Comparison of ENCODE assay signal across 40 cellular contexts in genomic region chr5:150196986-150197385, GRCh38. TPM values are rescaled to one million over a fixed set of nuclear protein-coding genes. Genes with fewer than 3 reads are reported as not detected.
"Had no signal": no experiment of that assay in that cellular context is flagged by ENCODE, and none has a peak within 500 bp of the region (broad histone marks: within the 10 kb centered on the region; RNA-seq: fewer than 3 reads in every experiment).

No MANE protein-coding gene starts in this region.

- H3K4me1 ChIP-seq: adrenal gland, ascending aorta, breast epithelium had no signal

- H3K36me3 ChIP-seq: adrenal gland, ascending aorta, brain microvascular endothelial cell, breast epithelium, cardiac muscle cell had no signal

- H3K27ac ChIP-seq: adrenal gland, ascending aorta, body of pancreas, brain microvascular endothelial cell, breast epithelium, cardiac muscle cell had no signal

- H3K4me3 ChIP-seq: adrenal gland, ascending aorta, body of pancreas, breast epithelium, cardiac muscle cell had no signal

- ATAC-seq: activated naive CD4-positive, alpha-beta T cell treated with anti-CD3 and anti-CD28 coated beads, Interleukin-2, amount 50 U/mL, for 72 hours; activated naive CD8-positive, alpha-beta T cell treated with anti-CD3 and anti-CD28 coated beads, Interleukin-2, amount 50 U/mL, for 24 hours; activated T-cell treated with anti-CD3 and anti-CD28 coated beads, Interleukin-2, amount 50 U/mL, for 4 hours; activated T-cell treated with anti-CD3 and anti-CD28 coated beads, Interleukin-2, amount 50 U/mL, for 72 hours; activated T-helper 17 cell treated with anti-CD3 and anti-CD28 coated beads, Interleukin-2, amount 50 U/mL, for 72 hours; body of pancreas had no signal

- H3K27ac Mint-ChIP-seq: activated naive CD4-positive, alpha-beta T cell treated with anti-CD3 and anti-CD28 coated beads for 36 hours; activated naive CD4-positive, alpha-beta T cell treated with anti-CD3 and anti-CD28 coated beads, Interleukin-2, amount 10 ng/mL, durations not matched to agents 7 days and 5 days; activated naive CD4-positive, alpha-beta T cell treated with anti-CD3 and anti-CD28 coated beads, Interleukin-2, amount 50 U/mL, for 24 hours; activated naive CD4-positive, alpha-beta T cell treated with anti-CD3 and anti-CD28 coated beads, Interleukin-2, amount 50 U/mL, for 72 hours; activated naive CD8-positive, alpha-beta T cell; activated naive CD8-positive, alpha-beta T cell treated with anti-CD3 and anti-CD28 coated beads, Interleukin-2, amount 50 U/mL, for 24 hours; activated T-cell treated with anti-CD3 and anti-CD28 coated beads, Interleukin-2, amount 50 U/mL, for 24 hours; activated T-helper 1 cell treated with anti-CD3 and anti-CD28 coated beads, Interleukin-12 subunit alpha, Interleukin-12 subunit beta, Interleukin-2, Interleukin-4 antibody, amounts not matched to agents 30 ng/mL and 10 ng/mL and 1 ng/mL, durations not matched to agents 14 hours and 24 hours and 36 hours; activated T-helper 17 cell treated with anti-CD3 and anti-CD28 coated beads, Interleukin-2, amount 50 U/mL, for 72 hours; activated T-helper 2 cell treated with anti-CD3 and anti-CD28 coated beads, Interferon-gamma antibody, Interleukin-2, Interleukin-4, amounts not matched to agents 10 μg/mL and 5 μg/mL and 100 μg/mL, durations not matched to agents 14 hours and 24 hours and 36 hours; brain had no signal

- DNase-seq: activated effector memory CD4-positive, alpha-beta T cell treated with anti-CD3 and anti-CD28 coated beads, Interleukin-2, amount 50 U/mL, for 16 hours; activated effector memory CD4-positive, alpha-beta T cell treated with Interleukin-2 at 50 U/mL for 16 hours; activated gamma-delta T cell; activated gamma-delta T cell treated with Interleukin-2 at 50 U/mL for 16 hours; activated naive CD4-positive, alpha-beta T cell; activated naive CD4-positive, alpha-beta T cell treated with anti-CD3 and anti-CD28 coated beads for 36 hours; activated naive CD4-positive, alpha-beta T cell treated with anti-CD3 and anti-CD28 coated beads, Interleukin-2, amount 10 ng/mL, durations not matched to agents 7 days and 5 days; activated naive CD4-positive, alpha-beta T cell treated with anti-CD3 and anti-CD28 coated beads, Interleukin-2, amount 50 U/mL, for 16 hours; activated naive CD4-positive, alpha-beta T cell treated with Interleukin-2 at 50 U/mL for 16 hours; activated naive CD8-positive, alpha-beta T cell treated with anti-CD3 and anti-CD28 coated beads, Interleukin-2, amount 50 U/mL, for 24 hours; activated T-cell treated with anti-CD3 and anti-CD28 coated beads for 4 hours; activated T-cell treated with anti-CD3 and anti-CD28 coated beads, Interleukin-2, amount 50 U/mL, for 1 hour; activated T-cell treated with anti-CD3 and anti-CD28 coated beads, Interleukin-2, amount 50 U/mL, for 24 hours; activated T-cell treated with anti-CD3 and anti-CD28 coated beads, Interleukin-2, amount 50 U/mL, for 4 hours; activated T-cell treated with anti-CD3 and anti-CD28 coated beads, Interleukin-2, amount 50 U/mL, for 48 hours; activated T-cell treated with anti-CD3 and anti-CD28 coated beads, Interleukin-2, amount 50 U/mL, for 72 hours; adrenal gland; amniotic stem cell; body of pancreas; brain microvascular endothelial cell; caudate nucleus; central memory CD4-positive, alpha-beta T cell; cerebellar nuclear complex had no signal

- H3K4me3 Mint-ChIP-seq: activated naive CD4-positive, alpha-beta T cell treated with anti-CD3 and anti-CD28 coated beads for 36 hours; activated naive CD4-positive, alpha-beta T cell treated with anti-CD3 and anti-CD28 coated beads, Interleukin-2, amount 10 ng/mL, durations not matched to agents 7 days and 5 days; activated naive CD4-positive, alpha-beta T cell treated with anti-CD3 and anti-CD28 coated beads, Interleukin-2, amount 50 U/mL, for 24 hours; activated naive CD8-positive, alpha-beta T cell; activated naive CD8-positive, alpha-beta T cell treated with anti-CD3 and anti-CD28 coated beads, Interleukin-2, amount 50 U/mL, for 24 hours; activated T-cell treated with anti-CD3 and anti-CD28 coated beads, Interleukin-2, amount 50 U/mL, for 24 hours; activated T-cell treated with anti-CD3 and anti-CD28 coated beads, Interleukin-2, amount 50 U/mL, for 4 hours; activated T-cell treated with anti-CD3 and anti-CD28 coated beads, Interleukin-2, amount 50 U/mL, for 72 hours; activated T-helper 1 cell treated with anti-CD3 and anti-CD28 coated beads, Interleukin-12 subunit alpha, Interleukin-12 subunit beta, Interleukin-2, Interleukin-4 antibody, amounts not matched to agents 30 ng/mL and 10 ng/mL and 1 ng/mL, durations not matched to agents 14 hours and 24 hours and 36 hours; activated T-helper 17 cell treated with anti-CD3 and anti-CD28 coated beads, Interleukin-2, amount 50 U/mL, for 72 hours; brain; central memory CD8-positive, alpha-beta T cell had no signal

- H3K36me3 Mint-ChIP-seq: activated naive CD4-positive, alpha-beta T cell treated with anti-CD3 and anti-CD28 coated beads, Interleukin-2, amount 10 ng/mL, durations not matched to agents 7 days and 5 days; activated naive CD4-positive, alpha-beta T cell treated with anti-CD3 and anti-CD28 coated beads, Interleukin-2, amount 50 U/mL, for 24 hours; activated naive CD4-positive, alpha-beta T cell treated with anti-CD3 and anti-CD28 coated beads, Interleukin-2, amount 50 U/mL, for 72 hours; activated naive CD8-positive, alpha-beta T cell; brain had no signal

- H3K4me1 Mint-ChIP-seq: activated naive CD4-positive, alpha-beta T cell treated with anti-CD3 and anti-CD28 coated beads, Interleukin-2, amount 10 ng/mL, durations not matched to agents 7 days and 5 days; activated naive CD4-positive, alpha-beta T cell treated with anti-CD3 and anti-CD28 coated beads, Interleukin-2, amount 50 U/mL, for 24 hours; activated naive CD8-positive, alpha-beta T cell treated with anti-CD3 and anti-CD28 coated beads, Interleukin-2, amount 50 U/mL, for 24 hours; activated T-helper 17 cell treated with anti-CD3 and anti-CD28 coated beads, Interleukin-2, amount 50 U/mL, for 72 hours; central memory CD8-positive, alpha-beta T cell had no signal

- H3K9me3 ChIP-seq: adrenal gland, ascending aorta, body of pancreas, breast epithelium had no signal

- H3K27me3 ChIP-seq: adrenal gland, ascending aorta, body of pancreas, breast epithelium had no signal

- H3K9me3 Mint-ChIP-seq: activated naive CD4-positive, alpha-beta T cell treated with anti-CD3 and anti-CD28 coated beads for 36 hours; activated naive CD4-positive, alpha-beta T cell treated with anti-CD3 and anti-CD28 coated beads, Interleukin-2, amount 10 ng/mL, durations not matched to agents 7 days and 5 days; activated naive CD4-positive, alpha-beta T cell treated with anti-CD3 and anti-CD28 coated beads, Interleukin-2, amount 50 U/mL, for 24 hours; activated naive CD4-positive, alpha-beta T cell treated with anti-CD3 and anti-CD28 coated beads, Interleukin-2, amount 50 U/mL, for 72 hours; activated naive CD8-positive, alpha-beta T cell treated with anti-CD3 and anti-CD28 coated beads, Interleukin-2, amount 50 U/mL, for 24 hours; activated T-cell treated with anti-CD3 and anti-CD28 coated beads, Interleukin-2, amount 50 U/mL, for 24 hours; activated T-cell treated with anti-CD3 and anti-CD28 coated beads, Interleukin-2, amount 50 U/mL, for 4 hours; activated T-cell treated with anti-CD3 and anti-CD28 coated beads, Interleukin-2, amount 50 U/mL, for 72 hours; activated T-helper 1 cell treated with anti-CD3 and anti-CD28 coated beads, Interleukin-12 subunit alpha, Interleukin-12 subunit beta, Interleukin-2, Interleukin-4 antibody, amounts not matched to agents 30 ng/mL and 10 ng/mL and 1 ng/mL, durations not matched to agents 14 hours and 24 hours and 36 hours; activated T-helper 17 cell treated with anti-CD3 and anti-CD28 coated beads, Interleukin-2, amount 50 U/mL, for 72 hours; activated T-helper 2 cell treated with anti-CD3 and anti-CD28 coated beads, Interferon-gamma antibody, Interleukin-2, Interleukin-4, amounts not matched to agents 10 μg/mL and 5 μg/mL and 100 μg/mL, durations not matched to agents 14 hours and 24 hours and 36 hours; brain; central memory CD8-positive, alpha-beta T cell had no signal

RNA-seq across cellular contexts. Expression of gene SLC6A7, which starts 7.1 kb away (rescaled TPM):
- total RNA-seq: activated naive CD4-positive, alpha-beta T cell treated with anti-CD3 and anti-CD28 coated beads for 36 hours; activated naive CD4-positive, alpha-beta T cell treated with anti-CD3 and anti-CD28 coated beads, Interleukin-2, amount 50 U/mL, for 72 hours; activated T-cell treated with anti-CD3 and anti-CD28 coated beads, Interleukin-2, amount 50 U/mL, for 4 hours; activated T-cell treated with anti-CD3 and anti-CD28 coated beads, Interleukin-2, amount 50 U/mL, for 72 hours; activated T-helper 1 cell treated with anti-CD3 and anti-CD28 coated beads, Interleukin-12 subunit alpha, Interleukin-12 subunit beta, Interleukin-2, Interleukin-4 antibody, amounts not matched to agents 30 ng/mL and 10 ng/mL and 1 ng/mL, durations not matched to agents 14 hours and 24 hours and 36 hours; activated T-helper 17 cell treated with anti-CD3 and anti-CD28 coated beads, Interleukin-2, amount 50 U/mL, for 72 hours; activated T-helper 2 cell treated with anti-CD3 and anti-CD28 coated beads, Interferon-gamma antibody, Interleukin-2, Interleukin-4, amounts not matched to agents 10 μg/mL and 5 μg/mL and 100 μg/mL, durations not matched to agents 14 hours and 24 hours and 36 hours; adrenal gland; aorta; ascending aorta; astrocyte; body of pancreas; bronchial epithelial cell; cardiac muscle cell; cardiac septum had no signal
- polyA plus RNA-seq: adipose tissue, adrenal gland, cardiac muscle cell had no signal

RNA-seq across cellular contexts. Expression of gene CDX1, which starts 30.4 kb away (rescaled TPM):
- total RNA-seq: activated naive CD4-positive, alpha-beta T cell treated with anti-CD3 and anti-CD28 coated beads for 36 hours; activated naive CD4-positive, alpha-beta T cell treated with anti-CD3 and anti-CD28 coated beads, Interleukin-2, amount 50 U/mL, for 72 hours; activated T-cell treated with anti-CD3 and anti-CD28 coated beads, Interleukin-2, amount 50 U/mL, for 72 hours; activated T-helper 1 cell treated with anti-CD3 and anti-CD28 coated beads, Interleukin-12 subunit alpha, Interleukin-12 subunit beta, Interleukin-2, Interleukin-4 antibody, amounts not matched to agents 30 ng/mL and 10 ng/mL and 1 ng/mL, durations not matched to agents 14 hours and 24 hours and 36 hours; activated T-helper 17 cell treated with anti-CD3 and anti-CD28 coated beads, Interleukin-2, amount 50 U/mL, for 72 hours; activated T-helper 2 cell treated with anti-CD3 and anti-CD28 coated beads, Interferon-gamma antibody, Interleukin-2, Interleukin-4, amounts not matched to agents 10 μg/mL and 5 μg/mL and 100 μg/mL, durations not matched to agents 14 hours and 24 hours and 36 hours; aorta; ascending aorta; astrocyte; body of pancreas; bronchial epithelial cell; cardiac muscle cell; cerebellum had no signal
